In the genomic region with DNA sequence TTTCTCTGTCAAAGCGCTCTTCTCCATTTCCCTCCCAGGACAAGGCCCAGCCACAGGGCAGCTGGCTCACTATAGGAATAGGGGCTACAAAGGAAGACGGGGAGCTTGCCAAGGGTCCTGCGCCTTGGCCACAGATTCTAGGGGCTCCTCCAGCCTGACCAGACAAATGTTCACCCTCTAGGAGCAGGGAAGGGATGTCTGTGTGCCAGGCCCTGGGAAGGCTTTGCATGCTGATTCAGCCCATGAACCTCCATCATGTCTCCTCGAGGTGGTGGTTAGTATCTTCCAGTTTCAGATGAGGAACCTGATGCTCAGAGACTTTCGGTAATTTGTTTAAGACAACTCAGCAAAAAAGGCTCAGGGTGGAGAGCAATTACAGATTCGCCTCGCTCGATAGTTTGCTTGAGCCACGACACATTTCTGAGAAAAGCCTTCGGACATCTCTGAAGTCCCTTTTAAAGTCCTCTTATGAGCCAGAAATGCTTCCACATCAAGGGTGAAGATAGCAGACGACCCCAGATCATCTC, we compare ENCODE assay signal across 13 cellular contexts.
DNase-seq lines count a peak whose midpoint lies in the region; ATAC-seq, FAIRE-seq and TF ChIP-seq lines count a peak whose summit lies in the region.
"Had no signal": no experiment of that assay in that cellular context is flagged by ENCODE, and none has a peak within 500 bp of the region (broad histone marks: within the 10 kb centered on the region; RNA-seq: fewer than 3 reads in every experiment).

No MANE protein-coding gene starts in this region.

- H3K36me3 ChIP-seq in heart right ventricle (no peaks in the 10 kb centered on the region), H1 (ENCODE audit: control insufficient read depth in 2 of 4, insufficient read depth in 4 of 4, low read length in 3 of 4) (no peaks in the 10 kb centered on the region), uterus (no peaks in the 10 kb centered on the region), MG63 (no peaks in the 10 kb centered on the region)
- H3K36me3 ChIP-seq: cardiac muscle cell had no signal

- H3K4me1 Mint-ChIP-seq in nephron progenitor cell, result peaks cover 82% of the 10 kb centered on the region

- H3K9ac ChIP-seq in H1 (replicated peaks in 1 of 4; ENCODE audit: extremely low read depth in 1 of 4, low read depth in 3 of 4, low read length in 3 of 4), result no peak overlapping the region

- no peak overlapping the region for H2BK12ac ChIP-seq in H1 (ENCODE audit: low read depth, low read length)

- H3K14ac ChIP-seq in H1 (ENCODE audit: insufficient read length), result no peak overlapping the region

- H3K27ac ChIP-seq in heart right ventricle (peak overlapping the region in 9 of 10 donors; percentile 36 to 79 (median 60)), H1 (ENCODE audit: low read depth, low read length) (no peak overlapping the region), uterus (peak overlapping the region; percentile 68 to 74)
- H3K27ac ChIP-seq: cardiac muscle cell had no signal

- no peaks in the 10 kb centered on the region for H3K23me2 ChIP-seq in H1 (ENCODE audit: low read depth, low read length)

- H3K27ac Mint-ChIP-seq in nephron progenitor cell, result peak overlapping the region; percentile 24

- ATAC-seq in heart right ventricle, result peak in 1 of 8 donors; percentile 2
- ATAC-seq in Right ventricle myocardium superior (ENCODE audit: poor library complexity), result no peak
- no peak for ATAC-seq in HG03280 (IDR thresholded peaks at IDR 0.05; ENCODE audit: unreplicated experiment)
- ATAC-seq in HG03460 (IDR thresholded peaks at IDR 0.05; ENCODE audit: unreplicated experiment), result no peak

- TF ChIP-seq CTCF in heart right ventricle (IDR thresholded peaks at IDR 0.05) (no peak), H1 (IDR thresholded peaks at IDR 0.05; ENCODE audit: control extremely low read depth in 1 of 3, insufficient read depth in 1 of 3, low read depth in 1 of 3, low read length in 3 of 3) (no peak), nephron progenitor cell (IDR thresholded peaks at IDR 0.05) (no peak), uterus (IDR thresholded peaks at IDR 0.05) (no peak)

- intact Hi-C loops in heart right ventricle (cut with DNase I) (no loop called here), Right ventricle myocardium superior (cut with DNase I) (no loop called here), uterus (cut with DNase I; ENCODE audit: low total_unique reads) (no loop called here)

- H3K4me2 ChIP-seq in H1 (ENCODE audit: insufficient read depth in 1 of 2, low read depth in 2 of 2, low read length in 2 of 2), result no peak overlapping the region

- no peak overlapping the region for H2BK20ac ChIP-seq in H1 (ENCODE audit: low read length)

- no peak overlapping the region for H3K4ac ChIP-seq in H1 (replicated peaks; ENCODE audit: insufficient read length, low read depth, low read length)

- H3K4me1 ChIP-seq in heart right ventricle, result peaks cover 12 to 78% (median 50%) of the 10 kb centered on the region in 9 donors
- peaks cover 0 to 7% (median under 1%) of the 10 kb centered on the region in 4 experiments; a peak in 5 of 7 replicates for H3K4me1 ChIP-seq in H1 (replicated peaks in 1 of 4; ENCODE audit: control insufficient read depth in 3 of 4, insufficient read depth in 4 of 4, low read length in 3 of 4)
- no peaks in the 10 kb centered on the region for H3K4me1 ChIP-seq in uterus

- H3K36me3 Mint-ChIP-seq in nephron progenitor cell (ENCODE audit: low read depth), result peaks cover 5% of the 10 kb centered on the region

- no peak overlapping the region for H3K56ac ChIP-seq in H1 (replicated peaks; ENCODE audit: insufficient read length, low read depth, low read length)

- peaks cover 11% of the 10 kb centered on the region; the same call in 1 of the 2 replicates for H3K79me1 ChIP-seq in H1 (ENCODE audit: low read depth, low read length)

- peaks cover 0 to 16% of the 10 kb centered on the region in 2 experiments; a peak in 2 of 4 replicates for H3K79me2 ChIP-seq in H1 (ENCODE audit: control insufficient read depth in 1 of 2, insufficient read depth in 2 of 2, low read length in 2 of 2)

- no peaks in the 10 kb centered on the region for H3K9me3 ChIP-seq in heart right ventricle
- H3K9me3 ChIP-seq in H1 (ENCODE audit: insufficient read depth in 2 of 2, low read depth in 1 of 2, low read length in 1 of 2), result no peaks in the 10 kb centered on the region
- H3K9me3 ChIP-seq in uterus, result no peaks in the 10 kb centered on the region
- no peaks in the 10 kb centered on the region for H3K9me3 ChIP-seq in MG63

- no peaks in the 10 kb centered on the region for H3K9me3 Mint-ChIP-seq in nephron progenitor cell

- peaks cover 13% of the 10 kb centered on the region for H3K27me3 Mint-ChIP-seq in nephron progenitor cell (ENCODE audit: low read depth, poor library complexity)

- no peak for DNase-seq in heart right ventricle
- no peak for DNase-seq in Right ventricle myocardium superior
- no peak for DNase-seq in H1 (ENCODE audit: low read depth in 1 of 2, low spot score in 2 of 2)
- no peak for DNase-seq in nephron progenitor cell
- DNase-seq in uterus, result no peak
- no peak for DNase-seq in MG63
- DNase-seq: activated CD8-positive, alpha-beta memory T cell treated with anti-CD3 and anti-CD28 coated beads for 24 hours; activated naive CD4-positive, alpha-beta T cell treated with Interleukin-2 at 50 U/mL for 16 hours; NCI-H187 treated with DMSO at 0.1 percent for 48 hours; SHP77 treated with DMSO at 0.1 percent for 48 hours had no signal

- 95 to 98% methylated on average over 11 of the region's 11 CpGs for WGBS in heart right ventricle, 2 donors
- 89% methylated on average over 11 of the region's 11 CpGs; no CpG with 5 or more reads in 1 of the 2 experiments for WGBS in H1 (ENCODE audit: extremely low coverage in 1 of 2, insufficient coverage in 1 of 2, insufficient read length in 1 of 2, insufficient replicate concordance in 2 of 2, low coverage in 1 of 2, low lambda C conversion rate in 2 of 2, missing lambda C conversion rate in 1 of 2), 2 experiments

- no peak overlapping the region for H4K5ac ChIP-seq in H1 (ENCODE audit: insufficient read length, low read depth, low read length)

- no peak overlapping the region for H3K4me3 Mint-ChIP-seq in nephron progenitor cell

- no peak overlapping the region for H3K23ac ChIP-seq in H1 (ENCODE audit: insufficient read length)

- H3K4me3 ChIP-seq in heart right ventricle (no peak overlapping the region), H1 (ENCODE audit: extremely low read depth in 1 of 4, insufficient read depth in 2 of 4, low read depth in 3 of 4, low read length in 4 of 4) (no peak overlapping the region), uterus (no peak overlapping the region), MG63 (no peak overlapping the region)
- H3K4me3 ChIP-seq: cardiac muscle cell had no signal

- H3K27me3 ChIP-seq in heart right ventricle, result no peaks in the 10 kb centered on the region
- H3K27me3 ChIP-seq in H1 (replicated peaks in 1 of 4; ENCODE audit: control insufficient read depth in 3 of 4, extremely low read depth in 1 of 4, insufficient read depth in 3 of 4, low read length in 3 of 4), result no peaks in the 10 kb centered on the region
- H3K27me3 ChIP-seq in uterus, result no peaks in the 10 kb centered on the region
- H3K27me3 ChIP-seq in MG63, result no peaks in the 10 kb centered on the region
- H3K27me3 ChIP-seq: cardiac muscle cell had no signal

- no peak overlapping the region for H4K91ac ChIP-seq in H1 (replicated peaks; ENCODE audit: insufficient read length, low read length)

- H4K8ac ChIP-seq in H1 (ENCODE audit: extremely low read depth, insufficient read depth, low read length), result no peak overlapping the region

- no peaks in the 10 kb centered on the region for H4K20me1 ChIP-seq in H1 (replicated peaks in 1 of 2; ENCODE audit: control insufficient read depth in 1 of 2, insufficient read depth in 2 of 2, low read length in 2 of 2)

- FAIRE-seq in H1 (lab: Jason Lieb, UNC), result no peak

- 0 out of 2 replicates have a peak overlapping the region, but pooled peaks have one; percentile 56 for H2BK5ac ChIP-seq in H1 (ENCODE audit: low read depth, low read length)

- TF ChIP-seq EP300 in H1 (IDR thresholded peaks at IDR 0.05; ENCODE audit: borderline replicate concordance in 1 of 2, low read depth in 2 of 2, low read length in 2 of 2), result no peak

- H2BK120ac ChIP-seq in H1 (replicated peaks; ENCODE audit: low read depth, low read length), result no peak overlapping the region

- no peak for TF ChIP-seq RAD21 in H1 (IDR thresholded peaks at IDR 0.05 in 1 of 2, conservative IDR thresholded peaks at IDR 0.05 in 1 of 2; ENCODE audit: low read depth in 2 of 2, low read length in 2 of 2)

- H2AK5ac ChIP-seq in H1 (ENCODE audit: low read depth, low read length), result no peak overlapping the region

- H3K18ac ChIP-seq in H1 (ENCODE audit: extremely low read depth, low read length), result no peak overlapping the region

- CTCF ChIA-PET in H1 (lab: Charles Lee; ENCODE audit: partially characterized antibody), result no interaction called here

- POLR2A ChIA-PET in H1 (lab: Charles Lee; ENCODE audit: partially characterized antibody), result interaction anchor here (2.3 kb wide), 1 partner anchor 8 kb away, joined by 7 read pairs; no protein-coding TSS in a partner anchor

- no peak overlapping the region for H2BK15ac ChIP-seq in H1 (ENCODE audit: low read length)

- no peak overlapping the region for H2AFZ ChIP-seq in H1 (ENCODE audit: low read length)

- no peak for TF ChIP-seq POLR2A in H1 (IDR thresholded peaks at IDR 0.05; ENCODE audit: control extremely low read depth in 1 of 2, low read depth in 2 of 2, low read length in 2 of 2)
- TF ChIP-seq POLR2A in uterus (IDR thresholded peaks at IDR 0.05), result no peak

TF ChIP-seq in H1, 55 proteins besides CTCF, POLR2A, EP300 and RAD21 (continues in another document):
- TF ChIP-seq CHD1 (IDR thresholded peaks at IDR 0.05; ENCODE audit: low read depth, low read length), result no peak
